14 cellular contexts compared by ENCODE assay signal in the genomic region with DNA sequence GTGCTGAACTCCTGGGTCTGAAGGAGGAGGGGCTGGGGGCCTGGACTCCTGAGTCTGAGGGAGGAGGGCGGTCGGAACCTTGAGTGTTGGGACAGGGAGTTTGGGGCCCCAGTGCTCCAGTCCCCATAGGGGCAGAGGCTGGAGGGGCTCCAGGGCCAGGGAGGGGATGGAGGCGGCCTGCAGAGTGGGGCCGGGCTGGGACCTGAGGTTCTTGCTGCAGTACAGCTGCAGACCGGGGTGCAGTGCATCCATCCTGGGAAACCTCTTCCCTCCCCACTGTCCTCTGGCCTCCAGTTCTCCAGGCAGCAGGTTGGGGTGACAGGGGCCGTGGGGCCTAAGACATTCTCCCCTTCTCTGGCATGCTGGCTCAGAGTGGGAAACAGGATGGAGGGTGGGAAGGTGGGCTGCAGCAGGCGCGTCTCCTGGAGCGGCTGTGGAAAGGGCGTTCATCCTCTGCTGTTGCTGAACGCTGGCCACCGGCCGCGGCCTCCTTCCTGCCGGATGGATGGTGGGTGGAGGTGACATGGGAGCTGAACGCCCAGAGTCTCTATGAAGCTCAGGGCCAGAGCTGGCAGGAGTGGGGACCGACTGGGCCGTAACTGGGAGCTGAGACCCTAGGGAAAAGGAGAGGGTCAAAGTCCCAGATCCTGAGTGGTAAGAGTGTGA. TPM values are rescaled to one million over a fixed set of nuclear protein-coding genes. Genes with fewer than 3 reads are reported as not detected.
DNase-seq lines count a peak whose midpoint lies in the region; ATAC-seq lines count a peak whose summit lies in the region.
"Had no signal": no experiment of that assay in that cellular context is flagged by ENCODE, and none has a peak within 500 bp of the region (broad histone marks: within the 10 kb centered on the region; RNA-seq: fewer than 3 reads in every experiment).

No MANE protein-coding gene starts in this region.

- peaks cover 17% of the 10 kb centered on the region for H3K4me1 Mint-ChIP-seq in activated CD4-positive, alpha-beta T cell treated with anti-CD3 and anti-CD28 coated beads, Interleukin-2, amount 10 ng/mL, durations not matched to agents 24 days and 14 days
- H3K4me1 Mint-ChIP-seq in activated T-helper 1 cell treated with anti-CD3 and anti-CD28 coated beads, Interleukin-12 subunit alpha, Interleukin-12 subunit beta, Interleukin-2, Interleukin-4 antibody, amounts not matched to agents 30 ng/mL and 10 ng/mL and 1 ng/mL, durations not matched to agents 14 hours and 24 hours and 36 hours (ENCODE audit: low read depth) = peaks cover 23% of the 10 kb centered on the region

- ATAC-seq in right cardiac atrium (peak in 1 of 2 donors; percentile 43), GM18498 (IDR thresholded peaks at IDR 0.05; ENCODE audit: unreplicated experiment) (no peak)
- ATAC-seq: GM12878 had no signal

- DNase-seq in activated CD4-positive, alpha-beta T cell treated with anti-CD3 and anti-CD28 coated beads, Interleukin-2, amount 10 ng/mL, durations not matched to agents 24 days and 14 days = no peak
- no peak for DNase-seq in activated CD4-positive, alpha-beta T cell treated with anti-CD3 and anti-CD28 coated beads, Interleukin-2, amount 50 U/mL, for 48 hours
- no peak for DNase-seq in activated T-helper 1 cell treated with anti-CD3 and anti-CD28 coated beads, Interleukin-12 subunit alpha, Interleukin-12 subunit beta, Interleukin-2, Interleukin-4 antibody, amounts not matched to agents 30 ng/mL and 10 ng/mL and 1 ng/mL, durations not matched to agents 14 hours and 24 hours and 36 hours (ENCODE audit: low spot score)
- DNase-seq in right cardiac atrium (no peak), NCI-H1092 (lab: John Stamatoyannopoulos, UW) (no peak), NAMALWA (ENCODE audit: low spot score) (no peak)
- DNase-seq: NCI-H69; stimulated activated CD4-positive, alpha-beta T cell treated with anti-CD3 and anti-CD28 coated beads, Interleukin-4, amount 100 ng/mL, for 1 hour; WERI-Rb-1 had no signal

- no peak overlapping the region for H3K27ac Mint-ChIP-seq in activated CD4-positive, alpha-beta T cell treated with anti-CD3 and anti-CD28 coated beads, Interleukin-2, amount 10 ng/mL, durations not matched to agents 24 days and 14 days
- H3K27ac Mint-ChIP-seq in activated T-helper 1 cell treated with anti-CD3 and anti-CD28 coated beads, Interleukin-12 subunit alpha, Interleukin-12 subunit beta, Interleukin-2, Interleukin-4 antibody, amounts not matched to agents 30 ng/mL and 10 ng/mL and 1 ng/mL, durations not matched to agents 14 hours and 24 hours and 36 hours = peak overlapping the region; percentile 65
- H3K27ac Mint-ChIP-seq: dendritic cell treated with granulocyte-macrophage colony-stimulating factor and Interleukin-4, amounts not matched to agents 40 ng/mL and 50 ng/mL, for 4 days had no signal

- no peaks in the 10 kb centered on the region for H3K36me3 ChIP-seq in skeletal muscle satellite cell (ENCODE audit: insufficient read depth, low read length)

- peak overlapping the region; percentile 35 for H3K4me2 ChIP-seq in skeletal muscle satellite cell (ENCODE audit: low read length)

- no peaks in the 10 kb centered on the region for H3K27me3 ChIP-seq in right cardiac atrium (ENCODE audit: control insufficient read depth, insufficient read depth)
- H3K27me3 ChIP-seq in skeletal muscle satellite cell (ENCODE audit: control insufficient read depth, insufficient read depth, low read length) = no peaks in the 10 kb centered on the region

- H3K36me3 Mint-ChIP-seq in activated CD4-positive, alpha-beta T cell treated with anti-CD3 and anti-CD28 coated beads, Interleukin-2, amount 10 ng/mL, durations not matched to agents 24 days and 14 days (ENCODE audit: low read depth) = no peaks in the 10 kb centered on the region
- no peaks in the 10 kb centered on the region for H3K36me3 Mint-ChIP-seq in activated T-helper 1 cell treated with anti-CD3 and anti-CD28 coated beads, Interleukin-12 subunit alpha, Interleukin-12 subunit beta, Interleukin-2, Interleukin-4 antibody, amounts not matched to agents 30 ng/mL and 10 ng/mL and 1 ng/mL, durations not matched to agents 14 hours and 24 hours and 36 hours (ENCODE audit: low read depth)

- H3K4me1 ChIP-seq in right cardiac atrium (ENCODE audit: control insufficient read depth, insufficient read depth, low read length) = no peaks in the 10 kb centered on the region
- peaks cover 7% of the 10 kb centered on the region for H3K4me1 ChIP-seq in skeletal muscle satellite cell (ENCODE audit: control insufficient read depth, insufficient read depth, low read length)

- peak overlapping the region; percentile 39 for H3K4me3 Mint-ChIP-seq in activated CD4-positive, alpha-beta T cell treated with anti-CD3 and anti-CD28 coated beads, Interleukin-2, amount 10 ng/mL, durations not matched to agents 24 days and 14 days
- peak overlapping the region; percentile 56 for H3K4me3 Mint-ChIP-seq in activated T-helper 1 cell treated with anti-CD3 and anti-CD28 coated beads, Interleukin-12 subunit alpha, Interleukin-12 subunit beta, Interleukin-2, Interleukin-4 antibody, amounts not matched to agents 30 ng/mL and 10 ng/mL and 1 ng/mL, durations not matched to agents 14 hours and 24 hours and 36 hours
- H3K4me3 Mint-ChIP-seq: dendritic cell treated with granulocyte-macrophage colony-stimulating factor and Interleukin-4, amounts not matched to agents 40 ng/mL and 50 ng/mL, for 4 days had no signal

- peaks cover 4% of the 10 kb centered on the region for H3K27me3 Mint-ChIP-seq in activated CD4-positive, alpha-beta T cell treated with anti-CD3 and anti-CD28 coated beads, Interleukin-2, amount 10 ng/mL, durations not matched to agents 24 days and 14 days
- H3K27me3 Mint-ChIP-seq in activated T-helper 1 cell treated with anti-CD3 and anti-CD28 coated beads, Interleukin-12 subunit alpha, Interleukin-12 subunit beta, Interleukin-2, Interleukin-4 antibody, amounts not matched to agents 30 ng/mL and 10 ng/mL and 1 ng/mL, durations not matched to agents 14 hours and 24 hours and 36 hours (ENCODE audit: insufficient read depth) = peaks cover 7% of the 10 kb centered on the region

- H3K9me3 ChIP-seq in right cardiac atrium (ENCODE audit: control insufficient read depth, low read length) (no peaks in the 10 kb centered on the region), skeletal muscle satellite cell (replicated peaks; ENCODE audit: low read length) (no peaks in the 10 kb centered on the region)

- no peak overlapping the region for H3K4me3 ChIP-seq in right cardiac atrium (ENCODE audit: low read length)
- H3K4me3 ChIP-seq in skeletal muscle satellite cell (ENCODE audit: low read length) = peak overlapping the region; percentile 27
- H3K4me3 ChIP-seq: GM12878 had no signal

- H3K9me3 Mint-ChIP-seq in activated CD4-positive, alpha-beta T cell treated with anti-CD3 and anti-CD28 coated beads, Interleukin-2, amount 10 ng/mL, durations not matched to agents 24 days and 14 days = no peaks in the 10 kb centered on the region
- no peaks in the 10 kb centered on the region for H3K9me3 Mint-ChIP-seq in activated T-helper 1 cell treated with anti-CD3 and anti-CD28 coated beads, Interleukin-12 subunit alpha, Interleukin-12 subunit beta, Interleukin-2, Interleukin-4 antibody, amounts not matched to agents 30 ng/mL and 10 ng/mL and 1 ng/mL, durations not matched to agents 14 hours and 24 hours and 36 hours
- H3K9me3 Mint-ChIP-seq: dendritic cell treated with granulocyte-macrophage colony-stimulating factor and Interleukin-4, amounts not matched to agents 40 ng/mL and 50 ng/mL, for 4 days had no signal

- no peak overlapping the region for H3K9ac ChIP-seq in skeletal muscle satellite cell (ENCODE audit: low read depth, low read length)

- peak overlapping the region; percentile 13 for H3K27ac ChIP-seq in right cardiac atrium (ENCODE audit: low read length)
- H3K27ac ChIP-seq: WERI-Rb-1 had no signal

- WGBS in right cardiac atrium = 24% methylated on average over 18 of the region's 18 CpGs

- intact Hi-C loops in activated CD4-positive, alpha-beta T cell treated with anti-CD3 and anti-CD28 coated beads, Interleukin-2, amount 10 ng/mL, durations not matched to agents 24 days and 14 days (cut with micrococcal nuclease) = no loop called here
- intact Hi-C loops in activated T-helper 1 cell treated with anti-CD3 and anti-CD28 coated beads, Interleukin-12 subunit alpha, Interleukin-12 subunit beta, Interleukin-2, Interleukin-4 antibody, amounts not matched to agents 30 ng/mL and 10 ng/mL and 1 ng/mL, durations not matched to agents 14 hours and 24 hours and 36 hours (cut with micrococcal nuclease) = no loop called here
- intact Hi-C loops in right cardiac atrium (cut with DNase I) = no loop called here

RNA-seq across cellular contexts. Expression of gene BRSK1, which starts 1.6 kb away (rescaled TPM):
- total RNA-seq in activated CD4-positive, alpha-beta T cell treated with anti-CD3 and anti-CD28 coated beads, Interleukin-2, amount 10 ng/mL, durations not matched to agents 24 days and 14 days = 5.9 and 7.9 TPM in 2 replicates
- total RNA-seq in activated T-helper 1 cell treated with anti-CD3 and anti-CD28 coated beads, Interleukin-12 subunit alpha, Interleukin-12 subunit beta, Interleukin-2, Interleukin-4 antibody, amounts not matched to agents 30 ng/mL and 10 ng/mL and 1 ng/mL, durations not matched to agents 14 hours and 24 hours and 36 hours = 7.8 and 8.4 TPM in 2 replicates
- total RNA-seq in right cardiac atrium = 10 to 100 TPM; 17.2 to 20.5 (median 19.5) TPM
- polyA plus RNA-seq in right cardiac atrium = 11.9 TPM
- 2.2 and 2.5 TPM in 2 replicates for total RNA-seq in skeletal muscle satellite cell (2012; rRNA removed)

RNA-seq across cellular contexts. Expression of gene HSPBP1, which starts 5.4 kb away (rescaled TPM):
- total RNA-seq in activated CD4-positive, alpha-beta T cell treated with anti-CD3 and anti-CD28 coated beads, Interleukin-2, amount 10 ng/mL, durations not matched to agents 24 days and 14 days = 63.9 and 68.3 TPM in 2 replicates
- total RNA-seq in activated T-helper 1 cell treated with anti-CD3 and anti-CD28 coated beads, Interleukin-12 subunit alpha, Interleukin-12 subunit beta, Interleukin-2, Interleukin-4 antibody, amounts not matched to agents 30 ng/mL and 10 ng/mL and 1 ng/mL, durations not matched to agents 14 hours and 24 hours and 36 hours = 66.4 and 69.6 TPM in 2 replicates
- 10 to 100 TPM; 27.7 to 35.1 (median 31.3) TPM for total RNA-seq in right cardiac atrium
- polyA plus RNA-seq in right cardiac atrium = 48.0 TPM
- 38.5 and 44.6 TPM in 2 replicates for total RNA-seq in skeletal muscle satellite cell (2012; rRNA removed)

RNA-seq across cellular contexts. Expression of gene PPP6R1, which starts 26.5 kb away (rescaled TPM):
- total RNA-seq in activated CD4-positive, alpha-beta T cell treated with anti-CD3 and anti-CD28 coated beads, Interleukin-2, amount 10 ng/mL, durations not matched to agents 24 days and 14 days = 196 and 216 TPM in 2 replicates
- total RNA-seq in activated T-helper 1 cell treated with anti-CD3 and anti-CD28 coated beads, Interleukin-12 subunit alpha, Interleukin-12 subunit beta, Interleukin-2, Interleukin-4 antibody, amounts not matched to agents 30 ng/mL and 10 ng/mL and 1 ng/mL, durations not matched to agents 14 hours and 24 hours and 36 hours = 200 and 202 TPM in 2 replicates
- total RNA-seq in right cardiac atrium = 10 to 100 TPM; 39.3 to 43.5 (median 41.4) TPM
- polyA plus RNA-seq in right cardiac atrium = 31.7 TPM
- total RNA-seq in skeletal muscle satellite cell (2012; rRNA removed) = 40.8 and 43.9 TPM in 2 replicates

RNA-seq across cellular contexts. Expression of gene TMEM150B, which starts 39.8 kb away (rescaled TPM):
- 0.28 and 0.69 TPM in 2 replicates for total RNA-seq in activated CD4-positive, alpha-beta T cell treated with anti-CD3 and anti-CD28 coated beads, Interleukin-2, amount 10 ng/mL, durations not matched to agents 24 days and 14 days
- total RNA-seq in activated T-helper 1 cell treated with anti-CD3 and anti-CD28 coated beads, Interleukin-12 subunit alpha, Interleukin-12 subunit beta, Interleukin-2, Interleukin-4 antibody, amounts not matched to agents 30 ng/mL and 10 ng/mL and 1 ng/mL, durations not matched to agents 14 hours and 24 hours and 36 hours = 0.71 TPM in 1 of 2 replicates, not detected in the other
- total RNA-seq in right cardiac atrium = 1 to 10 TPM; 2.0 to 2.4 (median 2.2) TPM
- 0.68 TPM for polyA plus RNA-seq in right cardiac atrium
- not detected in 2 replicates for total RNA-seq in skeletal muscle satellite cell (2012; rRNA removed)
- total RNA-seq: lung microvascular endothelial cell had no signal

RNA-seq across cellular contexts. Expression of gene KMT5C, which starts 54.3 kb away (rescaled TPM):
- 31.3 and 32.2 TPM in 2 replicates for total RNA-seq in activated CD4-positive, alpha-beta T cell treated with anti-CD3 and anti-CD28 coated beads, Interleukin-2, amount 10 ng/mL, durations not matched to agents 24 days and 14 days
- total RNA-seq in activated T-helper 1 cell treated with anti-CD3 and anti-CD28 coated beads, Interleukin-12 subunit alpha, Interleukin-12 subunit beta, Interleukin-2, Interleukin-4 antibody, amounts not matched to agents 30 ng/mL and 10 ng/mL and 1 ng/mL, durations not matched to agents 14 hours and 24 hours and 36 hours = 29.1 and 29.9 TPM in 2 replicates
- total RNA-seq in right cardiac atrium = 1 to 10 TPM; 6.7 to 9.8 (median 8.4) TPM
- polyA plus RNA-seq in right cardiac atrium = 6.3 TPM
- 3.3 and 3.8 TPM in 2 replicates for total RNA-seq in skeletal muscle satellite cell (2012; rRNA removed)
